1 cellular context compared by ENCODE assay signal in the genomic region with DNA sequence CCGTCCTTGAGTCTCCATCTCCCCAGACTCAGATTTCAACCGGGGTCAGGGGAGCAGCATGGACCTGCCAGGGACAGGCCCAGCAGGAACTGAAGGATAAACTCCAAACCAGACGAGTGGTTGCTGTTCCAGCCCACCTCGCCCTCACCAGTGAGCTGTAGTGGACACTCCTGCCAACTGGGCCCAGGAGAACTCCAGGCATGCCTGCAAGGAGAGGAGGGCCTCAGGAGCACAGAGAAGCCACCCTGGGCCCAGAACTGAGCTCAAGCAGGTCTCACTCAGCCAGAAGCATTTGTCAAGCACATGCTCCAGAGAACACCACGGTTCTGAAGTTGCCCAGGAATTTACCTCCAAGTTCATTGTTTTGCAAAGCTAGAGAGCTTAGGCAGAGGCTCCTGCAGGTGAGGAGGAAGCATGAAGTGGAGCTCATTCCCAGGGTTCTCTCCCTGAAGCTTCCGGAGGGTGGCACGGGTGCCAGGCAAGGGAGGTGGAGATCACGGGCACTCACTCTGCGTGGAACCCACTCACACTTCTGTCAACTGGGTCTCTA.
TF ChIP-seq lines count a peak whose summit lies in the region.

No MANE protein-coding gene starts in this region.

TF ChIP-seq in HepG2, 621 proteins besides CTCF, POLR2A, EP300 and RAD21 (continued from another document):
- TF ChIP-seq, protein P1, sequence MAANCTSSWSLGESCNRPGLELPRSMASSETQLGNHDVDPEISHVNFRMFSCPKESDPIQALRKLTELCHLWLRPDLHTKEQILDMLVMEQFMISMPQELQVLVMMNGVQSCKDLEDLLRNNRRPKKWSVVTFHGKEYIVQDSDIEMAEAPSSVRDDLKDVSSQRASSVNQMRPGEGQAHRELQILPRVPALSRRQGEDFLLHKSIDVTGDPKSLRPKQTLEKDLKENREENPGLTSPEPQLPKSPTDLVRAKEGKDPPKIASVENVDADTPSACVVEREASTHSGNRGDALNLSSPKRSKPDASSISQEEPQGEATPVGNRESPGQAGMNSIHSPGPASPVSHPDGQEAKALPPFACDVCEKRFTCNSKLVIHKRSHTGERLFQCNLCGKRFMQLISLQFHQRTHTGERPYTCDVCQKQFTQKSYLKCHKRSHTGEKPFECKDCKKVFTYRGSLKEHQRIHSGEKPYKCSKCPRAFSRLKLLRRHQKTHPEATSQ (CRISPR knock-in tag; IDR thresholded peaks at IDR 0.05; ENCODE audit: borderline replicate concordance) = no peak
- TF ChIP-seq ZMAT3 (CRISPR knock-in tag; conservative IDR thresholded peaks at IDR 0.05) (no peak), ZNF10 (CRISPR knock-in tag; IDR thresholded peaks at IDR 0.05; ENCODE audit: borderline replicate concordance, low read depth) (no peak), DR1 (CRISPR knock-in tag; IDR thresholded peaks at IDR 0.05) (no peak), PHF8 (CRISPR knock-in tag; IDR thresholded peaks at IDR 0.05) (no peak), ZFP82 (CRISPR knock-in tag; IDR thresholded peaks at IDR 0.05; ENCODE audit: borderline replicate concordance) (no peak), EED (CRISPR knock-in tag; IDR thresholded peaks at IDR 0.05) (no peak), KLF16 (CRISPR knock-in tag; IDR thresholded peaks at IDR 0.05) (no peak)
- TF ChIP-seq, protein P2, sequence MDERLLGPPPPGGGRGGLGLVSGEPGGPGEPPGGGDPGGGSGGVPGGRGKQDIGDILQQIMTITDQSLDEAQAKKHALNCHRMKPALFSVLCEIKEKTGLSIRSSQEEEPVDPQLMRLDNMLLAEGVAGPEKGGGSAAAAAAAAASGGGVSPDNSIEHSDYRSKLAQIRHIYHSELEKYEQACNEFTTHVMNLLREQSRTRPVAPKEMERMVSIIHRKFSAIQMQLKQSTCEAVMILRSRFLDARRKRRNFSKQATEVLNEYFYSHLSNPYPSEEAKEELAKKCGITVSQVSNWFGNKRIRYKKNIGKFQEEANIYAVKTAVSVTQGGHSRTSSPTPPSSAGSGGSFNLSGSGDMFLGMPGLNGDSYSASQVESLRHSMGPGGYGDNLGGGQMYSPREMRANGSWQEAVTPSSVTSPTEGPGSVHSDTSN (CRISPR knock-in tag; IDR thresholded peaks at IDR 0.05) = no peak
- TF ChIP-seq, protein P3, sequence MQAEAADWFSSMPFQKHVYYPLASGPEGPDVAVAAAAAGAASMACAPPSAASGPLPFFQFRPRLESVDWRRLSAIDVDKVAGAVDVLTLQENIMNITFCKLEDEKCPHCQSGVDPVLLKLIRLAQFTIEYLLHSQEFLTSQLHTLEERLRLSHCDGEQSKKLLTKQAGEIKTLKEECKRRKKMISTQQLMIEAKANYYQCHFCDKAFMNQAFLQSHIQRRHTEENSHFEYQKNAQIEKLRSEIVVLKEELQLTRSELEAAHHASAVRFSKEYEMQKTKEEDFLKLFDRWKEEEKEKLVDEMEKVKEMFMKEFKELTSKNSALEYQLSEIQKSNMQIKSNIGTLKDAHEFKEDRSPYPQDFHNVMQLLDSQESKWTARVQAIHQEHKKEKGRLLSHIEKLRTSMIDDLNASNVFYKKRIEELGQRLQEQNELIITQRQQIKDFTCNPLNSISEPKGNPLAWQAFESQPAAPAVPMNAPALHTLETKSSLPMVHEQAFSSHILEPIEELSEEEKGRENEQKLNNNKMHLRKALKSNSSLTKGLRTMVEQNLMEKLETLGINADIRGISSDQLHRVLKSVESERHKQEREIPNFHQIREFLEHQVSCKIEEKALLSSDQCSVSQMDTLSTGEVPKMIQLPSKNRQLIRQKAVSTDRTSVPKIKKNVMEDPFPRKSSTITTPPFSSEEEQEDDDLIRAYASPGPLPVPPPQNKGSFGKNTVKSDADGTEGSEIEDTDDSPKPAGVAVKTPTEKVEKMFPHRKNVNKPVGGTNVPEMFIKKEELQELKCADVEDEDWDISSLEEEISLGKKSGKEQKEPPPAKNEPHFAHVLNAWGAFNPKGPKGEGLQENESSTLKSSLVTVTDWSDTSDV (CRISPR knock-in tag; IDR thresholded peaks at IDR 0.05) = no peak
- TF ChIP-seq, protein P4, sequence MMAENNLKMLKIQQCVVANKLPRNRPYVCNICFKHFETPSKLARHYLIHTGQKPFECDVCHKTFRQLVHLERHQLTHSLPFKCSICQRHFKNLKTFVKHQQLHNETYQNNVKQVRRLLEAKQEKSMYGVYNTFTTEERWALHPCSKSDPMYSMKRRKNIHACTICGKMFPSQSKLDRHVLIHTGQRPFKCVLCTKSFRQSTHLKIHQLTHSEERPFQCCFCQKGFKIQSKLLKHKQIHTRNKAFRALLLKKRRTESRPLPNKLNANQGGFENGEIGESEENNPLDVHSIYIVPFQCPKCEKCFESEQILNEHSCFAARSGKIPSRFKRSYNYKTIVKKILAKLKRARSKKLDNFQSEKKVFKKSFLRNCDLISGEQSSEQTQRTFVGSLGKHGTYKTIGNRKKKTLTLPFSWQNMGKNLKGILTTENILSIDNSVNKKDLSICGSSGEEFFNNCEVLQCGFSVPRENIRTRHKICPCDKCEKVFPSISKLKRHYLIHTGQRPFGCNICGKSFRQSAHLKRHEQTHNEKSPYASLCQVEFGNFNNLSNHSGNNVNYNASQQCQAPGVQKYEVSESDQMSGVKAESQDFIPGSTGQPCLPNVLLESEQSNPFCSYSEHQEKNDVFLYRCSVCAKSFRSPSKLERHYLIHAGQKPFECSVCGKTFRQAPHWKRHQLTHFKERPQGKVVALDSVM (CRISPR knock-in tag; IDR thresholded peaks at IDR 0.05) = no peak
- TF ChIP-seq, protein P5, sequence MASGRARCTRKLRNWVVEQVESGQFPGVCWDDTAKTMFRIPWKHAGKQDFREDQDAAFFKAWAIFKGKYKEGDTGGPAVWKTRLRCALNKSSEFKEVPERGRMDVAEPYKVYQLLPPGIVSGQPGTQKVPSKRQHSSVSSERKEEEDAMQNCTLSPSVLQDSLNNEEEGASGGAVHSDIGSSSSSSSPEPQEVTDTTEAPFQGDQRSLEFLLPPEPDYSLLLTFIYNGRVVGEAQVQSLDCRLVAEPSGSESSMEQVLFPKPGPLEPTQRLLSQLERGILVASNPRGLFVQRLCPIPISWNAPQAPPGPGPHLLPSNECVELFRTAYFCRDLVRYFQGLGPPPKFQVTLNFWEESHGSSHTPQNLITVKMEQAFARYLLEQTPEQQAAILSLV (CRISPR knock-in tag; IDR thresholded peaks at IDR 0.05; ENCODE audit: borderline replicate concordance) = no peak
- TF ChIP-seq, protein P6, sequence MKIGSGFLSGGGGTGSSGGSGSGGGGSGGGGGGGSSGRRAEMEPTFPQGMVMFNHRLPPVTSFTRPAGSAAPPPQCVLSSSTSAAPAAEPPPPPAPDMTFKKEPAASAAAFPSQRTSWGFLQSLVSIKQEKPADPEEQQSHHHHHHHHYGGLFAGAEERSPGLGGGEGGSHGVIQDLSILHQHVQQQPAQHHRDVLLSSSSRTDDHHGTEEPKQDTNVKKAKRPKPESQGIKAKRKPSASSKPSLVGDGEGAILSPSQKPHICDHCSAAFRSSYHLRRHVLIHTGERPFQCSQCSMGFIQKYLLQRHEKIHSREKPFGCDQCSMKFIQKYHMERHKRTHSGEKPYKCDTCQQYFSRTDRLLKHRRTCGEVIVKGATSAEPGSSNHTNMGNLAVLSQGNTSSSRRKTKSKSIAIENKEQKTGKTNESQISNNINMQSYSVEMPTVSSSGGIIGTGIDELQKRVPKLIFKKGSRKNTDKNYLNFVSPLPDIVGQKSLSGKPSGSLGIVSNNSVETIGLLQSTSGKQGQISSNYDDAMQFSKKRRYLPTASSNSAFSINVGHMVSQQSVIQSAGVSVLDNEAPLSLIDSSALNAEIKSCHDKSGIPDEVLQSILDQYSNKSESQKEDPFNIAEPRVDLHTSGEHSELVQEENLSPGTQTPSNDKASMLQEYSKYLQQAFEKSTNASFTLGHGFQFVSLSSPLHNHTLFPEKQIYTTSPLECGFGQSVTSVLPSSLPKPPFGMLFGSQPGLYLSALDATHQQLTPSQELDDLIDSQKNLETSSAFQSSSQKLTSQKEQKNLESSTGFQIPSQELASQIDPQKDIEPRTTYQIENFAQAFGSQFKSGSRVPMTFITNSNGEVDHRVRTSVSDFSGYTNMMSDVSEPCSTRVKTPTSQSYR (CRISPR knock-in tag; IDR thresholded peaks at IDR 0.05; ENCODE audit: borderline replicate concordance) = no peak
- TF ChIP-seq, protein P7, sequence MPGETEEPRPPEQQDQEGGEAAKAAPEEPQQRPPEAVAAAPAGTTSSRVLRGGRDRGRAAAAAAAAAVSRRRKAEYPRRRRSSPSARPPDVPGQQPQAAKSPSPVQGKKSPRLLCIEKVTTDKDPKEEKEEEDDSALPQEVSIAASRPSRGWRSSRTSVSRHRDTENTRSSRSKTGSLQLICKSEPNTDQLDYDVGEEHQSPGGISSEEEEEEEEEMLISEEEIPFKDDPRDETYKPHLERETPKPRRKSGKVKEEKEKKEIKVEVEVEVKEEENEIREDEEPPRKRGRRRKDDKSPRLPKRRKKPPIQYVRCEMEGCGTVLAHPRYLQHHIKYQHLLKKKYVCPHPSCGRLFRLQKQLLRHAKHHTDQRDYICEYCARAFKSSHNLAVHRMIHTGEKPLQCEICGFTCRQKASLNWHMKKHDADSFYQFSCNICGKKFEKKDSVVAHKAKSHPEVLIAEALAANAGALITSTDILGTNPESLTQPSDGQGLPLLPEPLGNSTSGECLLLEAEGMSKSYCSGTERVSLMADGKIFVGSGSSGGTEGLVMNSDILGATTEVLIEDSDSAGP (CRISPR knock-in tag; IDR thresholded peaks at IDR 0.05; ENCODE audit: borderline replicate concordance) = no peak
